In the genomic region with DNA sequence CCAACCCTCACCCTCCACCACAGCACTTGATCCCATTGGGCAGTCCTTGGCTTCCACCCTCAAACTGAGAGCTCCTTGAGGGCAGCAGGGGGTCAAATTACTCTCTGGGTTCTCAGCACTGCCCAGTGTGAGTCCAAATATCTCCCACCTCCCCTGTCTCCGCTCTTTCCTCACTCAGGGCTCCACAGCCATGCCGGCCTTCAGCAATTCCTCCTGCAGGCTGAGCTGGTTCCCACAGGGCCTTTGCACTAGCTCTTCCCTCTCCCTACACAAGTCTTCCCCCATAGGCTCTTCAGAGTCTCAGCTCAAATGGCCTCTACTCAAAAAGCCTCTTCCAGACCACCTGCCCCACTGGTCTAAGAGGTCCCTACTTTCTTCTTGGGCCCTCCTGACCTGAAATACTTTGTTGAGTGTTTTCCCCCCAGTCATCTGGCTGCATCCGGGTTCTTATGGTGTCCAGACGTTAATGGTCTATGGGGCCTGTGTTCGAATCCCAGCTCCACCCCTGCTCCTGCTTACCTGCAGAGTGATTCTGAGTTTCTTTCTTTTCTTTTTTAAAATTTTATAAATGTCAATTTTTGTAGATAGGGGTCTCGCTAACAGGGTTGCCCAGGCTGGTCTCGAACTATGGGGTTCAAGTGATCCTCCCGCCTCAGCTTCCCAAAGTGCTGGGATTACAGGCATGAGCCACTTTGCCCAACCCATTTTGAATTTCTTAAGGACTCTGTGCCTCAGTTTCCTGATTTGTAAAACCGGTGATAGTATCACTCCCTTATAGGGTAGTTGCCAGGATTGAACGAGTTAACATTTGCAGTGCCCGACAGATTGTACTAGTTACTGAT, we compare ENCODE assay signal across 8 cellular contexts. TPM values are rescaled to one million over a fixed set of nuclear protein-coding genes. Genes with fewer than 3 reads are reported as not detected.
DNase-seq lines count a peak whose midpoint lies in the region; ATAC-seq lines count a peak whose summit lies in the region.

No MANE protein-coding gene starts in this region.

- peaks cover 23% of the 10 kb centered on the region for H3K4me1 ChIP-seq in HUES6 (ENCODE audit: control insufficient read depth, insufficient read depth, low read length)

- H3K27me3 ChIP-seq in HUES6 (ENCODE audit: control insufficient read depth, insufficient read depth, low read length): no peaks in the 10 kb centered on the region

- H3K9me3 ChIP-seq in HUES6 (ENCODE audit: control insufficient read depth, insufficient read depth, low read depth, low read length) (no peaks in the 10 kb centered on the region), iPS-18c (ENCODE audit: control insufficient read depth, insufficient read depth, low read length) (no peaks in the 10 kb centered on the region)

- H3K9ac ChIP-seq in HUES6 (ENCODE audit: low read length): peak overlapping the region; percentile 86

- in situ Hi-C loops in KBM-7 (cut with MboI; ENCODE audit: low pct_unique_long_range_greater_than_20kb, low sequenced_read_pairs): no loop called here

- no peaks in the 10 kb centered on the region for H3K27me3 Mint-ChIP-seq in stimulated activated naive B cell treated with anti-CD40 and anti-IgM and Interleukin-4, amounts not matched to agents 10 μg/mL and 1 μg/mL and 100 μg/mL, for 72 hours

- H3K27ac Mint-ChIP-seq in activated naive CD4-positive, alpha-beta T cell treated with anti-CD3 and anti-CD28 coated beads, Interleukin-2, amount 50 U/mL, for 72 hours: peak overlapping the region; percentile 94 to 97
- peak overlapping the region; percentile 96 for H3K27ac Mint-ChIP-seq in stimulated activated naive B cell treated with anti-CD40 and anti-IgM and Interleukin-4, amounts not matched to agents 10 μg/mL and 1 μg/mL and 100 μg/mL, for 72 hours

- H3K4me3 Mint-ChIP-seq in stimulated activated naive B cell treated with anti-CD40 and anti-IgM and Interleukin-4, amounts not matched to agents 10 μg/mL and 1 μg/mL and 100 μg/mL, for 72 hours: peak overlapping the region; percentile 96 to 98

- H3K4me1 Mint-ChIP-seq in stimulated activated naive B cell treated with anti-CD40 and anti-IgM and Interleukin-4, amounts not matched to agents 10 μg/mL and 1 μg/mL and 100 μg/mL, for 72 hours: peaks cover 43 to 71% of the 10 kb centered on the region in 2 donors

- H3K36me3 ChIP-seq in HUES6 (ENCODE audit: control insufficient read depth, insufficient read depth, low read length): no peaks in the 10 kb centered on the region

- peaks cover 3 to 4% of the 10 kb centered on the region in 2 donors for H3K9me3 Mint-ChIP-seq in activated naive CD4-positive, alpha-beta T cell treated with anti-CD3 and anti-CD28 coated beads, Interleukin-2, amount 50 U/mL, for 72 hours
- peaks cover 4 to 5% of the 10 kb centered on the region in 2 donors for H3K9me3 Mint-ChIP-seq in stimulated activated naive B cell treated with anti-CD40 and anti-IgM and Interleukin-4, amounts not matched to agents 10 μg/mL and 1 μg/mL and 100 μg/mL, for 72 hours

- DNase-seq in activated naive CD4-positive, alpha-beta T cell treated with anti-CD3 and anti-CD28 coated beads, Interleukin-2, amount 50 U/mL, for 72 hours (ENCODE audit: low spot score in 2 of 2): no peak
- no peak for DNase-seq in stimulated activated naive B cell treated with anti-CD40 and anti-IgM and Interleukin-4, amounts not matched to agents 10 μg/mL and 1 μg/mL and 100 μg/mL, for 72 hours
- DNase-seq in KBM-7: no peak
- DNase-seq in amygdala (lab: John Stamatoyannopoulos, UW): no peak
- no peak for DNase-seq in A172 (ENCODE audit: low spot score)

- ATAC-seq in activated naive CD4-positive, alpha-beta T cell treated with anti-CD3 and anti-CD28 coated beads, Interleukin-2, amount 50 U/mL, for 72 hours: no peak
- no peak for ATAC-seq in stimulated activated naive B cell treated with anti-CD40 and anti-IgM and Interleukin-4, amounts not matched to agents 10 μg/mL and 1 μg/mL and 100 μg/mL, for 72 hours (replicated peaks)
- no peak for ATAC-seq in HG03135 (IDR thresholded peaks at IDR 0.05; ENCODE audit: unreplicated experiment)

- H3K36me3 Mint-ChIP-seq in activated naive CD4-positive, alpha-beta T cell treated with anti-CD3 and anti-CD28 coated beads, Interleukin-2, amount 50 U/mL, for 72 hours: peaks cover 31 to 34% of the 10 kb centered on the region in 2 donors
- peaks cover 31 to 39% of the 10 kb centered on the region in 2 donors for H3K36me3 Mint-ChIP-seq in stimulated activated naive B cell treated with anti-CD40 and anti-IgM and Interleukin-4, amounts not matched to agents 10 μg/mL and 1 μg/mL and 100 μg/mL, for 72 hours

- H3K27ac ChIP-seq in HUES6 (ENCODE audit: low read depth, low read length): no peak overlapping the region

- H3K4me3 ChIP-seq in HUES6 (ENCODE audit: low read depth, low read length) (peak overlapping the region; percentile 90), iPS-18c (ENCODE audit: insufficient read depth, low read depth, low read length) (peak overlapping the region; percentile 81; the same call in 1 of the 2 replicates)

RNA-seq across cellular contexts. Expression of a gene that starts 1.0 kb away (rescaled TPM):
- 100 to 1,000 TPM; 166 to 218 TPM for total RNA-seq in activated naive CD4-positive, alpha-beta T cell treated with anti-CD3 and anti-CD28 coated beads, Interleukin-2, amount 50 U/mL, for 72 hours
- total RNA-seq in A172 (2014; rRNA removed; shearing (Covaris generic)): 21.2 and 25.6 TPM in 2 replicates

RNA-seq across cellular contexts. Expression of a gene that starts 44.2 kb away (rescaled TPM):
- total RNA-seq in activated naive CD4-positive, alpha-beta T cell treated with anti-CD3 and anti-CD28 coated beads, Interleukin-2, amount 50 U/mL, for 72 hours: 100 to 1,000 TPM; 106 to 132 TPM
- total RNA-seq in A172 (2014; rRNA removed; shearing (Covaris generic)): 96.6 and 104 TPM in 2 replicates
